In the genomic region with DNA sequence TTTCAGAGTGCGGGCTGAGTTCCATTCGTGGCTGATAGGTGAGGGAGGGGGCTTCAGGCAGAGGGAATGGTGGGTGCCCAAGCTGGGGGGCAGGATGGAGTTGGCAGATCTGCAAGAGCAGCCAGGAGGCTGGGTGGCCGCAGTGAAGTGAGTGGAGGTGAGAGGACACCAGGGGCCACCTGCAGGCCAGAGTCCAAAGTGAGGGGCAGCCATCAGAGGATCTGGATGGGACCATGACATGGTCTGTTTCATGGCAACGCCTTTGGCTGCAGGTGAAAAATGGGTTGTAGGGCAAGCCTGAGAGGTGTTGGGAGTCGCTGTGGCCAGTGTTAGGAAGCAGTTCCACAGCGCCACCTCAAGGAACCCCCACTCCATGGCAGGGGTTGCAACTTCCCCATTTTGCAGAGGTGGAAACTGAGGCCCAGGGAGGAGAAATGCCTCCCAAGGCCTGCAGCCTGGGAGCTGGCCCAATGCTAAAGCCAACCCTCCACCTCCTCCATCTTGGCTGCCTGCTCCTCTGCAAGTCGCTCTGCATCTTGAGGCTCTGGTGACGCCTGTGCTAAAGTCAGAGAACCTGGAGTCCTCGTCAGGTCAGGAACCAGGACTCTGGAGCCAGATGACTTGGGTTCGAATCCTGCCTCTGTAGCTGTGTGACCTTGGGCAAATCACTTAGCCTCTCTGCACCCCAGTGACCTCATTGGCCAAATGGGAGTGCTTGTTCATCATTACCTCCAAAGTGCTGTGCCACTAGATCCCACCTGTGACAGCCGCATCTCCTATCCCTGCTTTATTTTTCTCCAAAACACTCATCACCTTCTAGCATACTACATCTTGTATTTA, we compare ENCODE assay signal across 1 cellular context.
A peak's percentile ranks its signal among the peaks of the same experiment; 100 is the strongest.
TF ChIP-seq lines count a peak whose summit lies in the region.

No MANE protein-coding gene starts in this region.

TF ChIP-seq in HepG2, 621 proteins besides CTCF, POLR2A, EP300 and RAD21 (continued from another document):
- TF ChIP-seq ZNF350 (CRISPR knock-in tag; IDR thresholded peaks at IDR 0.05; ENCODE audit: borderline replicate concordance, low read depth): peak; percentile 52; the same call in 1 of the 2 replicates
- TF ChIP-seq HNF4A (CRISPR knock-in tag; IDR thresholded peaks at IDR 0.05): peak; percentile 62
- TF ChIP-seq MIER2 (CRISPR knock-in tag; IDR thresholded peaks at IDR 0.05): 0 out of 2 replicates have a peak, but pooled peaks have one; percentile 75
- TF ChIP-seq MZF1 (CRISPR knock-in tag; IDR thresholded peaks at IDR 0.05; ENCODE audit: borderline replicate concordance): no peak
- TF ChIP-seq FOXO1 (CRISPR knock-in tag; IDR thresholded peaks at IDR 0.05): peak; percentile 51
- TF ChIP-seq, protein P1, sequence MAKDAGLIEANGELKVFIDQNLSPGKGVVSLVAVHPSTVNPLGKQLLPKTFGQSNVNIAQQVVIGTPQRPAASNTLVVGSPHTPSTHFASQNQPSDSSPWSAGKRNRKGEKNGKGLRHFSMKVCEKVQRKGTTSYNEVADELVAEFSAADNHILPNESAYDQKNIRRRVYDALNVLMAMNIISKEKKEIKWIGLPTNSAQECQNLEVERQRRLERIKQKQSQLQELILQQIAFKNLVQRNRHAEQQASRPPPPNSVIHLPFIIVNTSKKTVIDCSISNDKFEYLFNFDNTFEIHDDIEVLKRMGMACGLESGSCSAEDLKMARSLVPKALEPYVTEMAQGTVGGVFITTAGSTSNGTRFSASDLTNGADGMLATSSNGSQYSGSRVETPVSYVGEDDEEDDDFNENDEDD (CRISPR knock-in tag; IDR thresholded peaks at IDR 0.05; ENCODE audit: borderline replicate concordance): no peak
- TF ChIP-seq ELF1 (CRISPR knock-in tag; IDR thresholded peaks at IDR 0.05): peak; percentile 35; the same call in 1 of the 2 replicates
- TF ChIP-seq SAP130 (CRISPR knock-in tag; IDR thresholded peaks at IDR 0.05; ENCODE audit: low read depth): no peak
- 0 out of 2 replicates have a peak, but pooled peaks have one; percentile 31 for TF ChIP-seq ZNF235 (CRISPR knock-in tag; IDR thresholded peaks at IDR 0.05; ENCODE audit: borderline replicate concordance)
- TF ChIP-seq ZNF329 (CRISPR knock-in tag; IDR thresholded peaks at IDR 0.05; ENCODE audit: low read depth): no peak
- TF ChIP-seq CREB1 (IDR thresholded peaks at IDR 0.05): no peak
- TF ChIP-seq CREB1 (CRISPR knock-in tag; IDR thresholded peaks at IDR 0.05): no peak
- TF ChIP-seq TAF15 (IDR thresholded peaks at IDR 0.05; ENCODE audit: low read depth, low read length, poor library complexity, severe bottlenecking): no peak
- peak; percentile 83; the same call in 1 of the 2 replicates for TF ChIP-seq KDM1A (CRISPR knock-in tag; IDR thresholded peaks at IDR 0.05)
- TF ChIP-seq ZNF274 (CRISPR knock-in tag; IDR thresholded peaks at IDR 0.05): peak; percentile 11; the same call in 1 of the 2 replicates
- no peak for TF ChIP-seq HHEX (CRISPR knock-in tag; IDR thresholded peaks at IDR 0.05)
- TF ChIP-seq CBFB (CRISPR knock-in tag; IDR thresholded peaks at IDR 0.05): peak; percentile 23; the same call in 1 of the 2 replicates
